Comparison of ENCODE assay signal across 8 cellular contexts in the genomic region with DNA sequence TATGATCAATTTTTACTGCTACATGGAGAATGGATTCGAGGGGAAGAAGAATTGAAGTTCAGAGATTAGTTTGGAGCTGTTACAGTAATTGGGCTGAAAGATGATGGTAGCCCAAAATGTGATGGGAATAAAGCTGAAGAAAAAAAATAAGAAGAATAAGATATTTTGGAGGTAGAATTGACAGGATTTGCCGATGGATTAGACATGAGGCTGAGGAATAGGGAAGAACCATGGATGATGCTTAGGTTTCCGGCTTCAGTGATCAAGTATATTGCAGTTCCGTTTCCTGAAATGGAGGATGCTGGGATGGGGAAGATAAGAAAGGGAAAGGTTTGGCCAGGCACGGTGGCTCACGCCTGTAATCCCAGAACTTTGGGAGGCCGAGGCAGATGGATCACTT.
"Had no signal": no experiment of that assay in that cellular context is flagged by ENCODE, and none has a peak within 500 bp of the region (broad histone marks: within the 10 kb centered on the region; RNA-seq: fewer than 3 reads in every experiment).

No MANE protein-coding gene starts in this region.

- DNase-seq: GDM1, GF-D8 had no signal

- H3K4me3 ChIP-seq: GM12878 had no signal

- FAIRE-seq: G401.6, GM12878, GM12891, GM12892, GM18507, GM19239 had no signal

- ATAC-seq: GM12878 had no signal
